1 cellular context compared by ENCODE assay signal in genomic region chr19:52094526-52094925, GRCh38.
TF ChIP-seq lines count a peak whose summit lies in the region.

No MANE protein-coding gene starts in this region.

TF ChIP-seq in HepG2, 621 proteins besides CTCF, POLR2A, EP300 and RAD21:
- TF ChIP-seq ZNF337 (CRISPR knock-in tag; IDR thresholded peaks at IDR 0.05; ENCODE audit: borderline replicate concordance, low read depth) (0 out of 2 replicates have a peak, but pooled peaks have one; percentile 3), KDM5A (IDR thresholded peaks at IDR 0.05; ENCODE audit: borderline replicate concordance, low read length) (no peak)
